Comparison of ENCODE assay signal across 21 cellular contexts in the genomic region with DNA sequence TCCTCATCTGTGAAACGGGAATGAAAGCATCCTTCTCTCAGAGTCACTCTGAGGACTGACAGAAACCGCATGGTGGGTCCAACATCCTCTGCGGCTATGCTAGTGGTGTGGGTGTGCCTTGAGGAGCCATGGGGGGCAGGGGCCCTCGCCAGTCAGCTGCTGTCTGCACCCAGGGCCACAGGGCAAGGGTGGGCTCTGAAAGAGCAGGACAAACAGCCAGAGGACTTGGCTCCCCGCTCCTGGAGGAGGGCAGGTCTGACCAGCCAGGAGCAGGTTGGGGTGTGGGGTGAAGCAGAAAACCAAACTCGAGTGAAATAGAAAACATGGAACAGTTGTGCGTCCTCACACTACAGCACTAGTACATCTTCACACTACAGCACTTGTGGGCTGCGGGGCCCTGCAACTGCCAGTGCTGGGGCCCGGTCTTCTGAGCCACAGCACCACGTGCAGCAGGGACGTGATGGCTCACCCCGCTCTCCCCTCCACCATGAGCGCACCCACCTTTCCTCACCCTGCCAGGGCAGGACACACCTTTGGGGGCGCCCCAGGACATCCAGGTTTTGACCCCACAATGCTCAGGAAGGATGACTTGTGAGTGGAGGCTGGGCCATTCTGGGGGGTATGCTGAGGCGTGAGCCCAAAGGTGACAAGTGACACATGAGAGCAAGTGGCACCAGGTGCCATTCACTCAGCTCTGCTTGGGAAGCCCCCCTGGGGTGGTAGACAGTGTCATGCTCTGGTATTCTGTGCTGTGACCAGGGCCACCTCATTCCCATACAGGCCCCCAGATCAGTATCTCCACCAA.
DNase-seq lines count a peak whose midpoint lies in the region; ATAC-seq, FAIRE-seq and TF ChIP-seq lines count a peak whose summit lies in the region.
"Had no signal": no experiment of that assay in that cellular context is flagged by ENCODE, and none has a peak within 500 bp of the region (broad histone marks: within the 10 kb centered on the region; RNA-seq: fewer than 3 reads in every experiment).

No MANE protein-coding gene starts in this region.

- intact Hi-C loops in left cardiac atrium (cut with DNase I), result no loop called here
- intact Hi-C loops in pancreas (cut with DNase I), result no loop called here
- intact Hi-C loops in upper lobe of right lung (cut with DNase I), result no loop called here

- H2BK12ac ChIP-seq in H9 (ENCODE audit: insufficient read length, low read depth, low read length), result no peak overlapping the region

- H2BK15ac ChIP-seq in H9 (ENCODE audit: low read depth, low read length), result no peak overlapping the region
- no peak overlapping the region for H2BK15ac ChIP-seq in mesendoderm (replicated peaks; ENCODE audit: low read depth)

- H4K91ac ChIP-seq in H9 (ENCODE audit: insufficient read length, low read depth, low read length), result no peak overlapping the region

- H3K23me2 ChIP-seq in H9 (ENCODE audit: insufficient read length, low read depth, low read length, poor library complexity, severe bottlenecking), result no peaks in the 10 kb centered on the region

- no peak overlapping the region for H3T11ph ChIP-seq in H9 (ENCODE audit: low read length)

- no peak overlapping the region for H3K27ac Mint-ChIP-seq in H9
- H3K27ac Mint-ChIP-seq: activated naive CD8-positive, alpha-beta T cell treated with anti-CD3 and anti-CD28 coated beads, Interleukin-2, amount 50 U/mL, for 24 hours; CD8-positive, alpha-beta memory T cell had no signal

- TF ChIP-seq POLR2A in Peyer's patch (IDR thresholded peaks at IDR 0.05), result no peak

- H3K4me3 ChIP-seq in Peyer's patch, result no peak overlapping the region
- H3K4me3 ChIP-seq in pancreas, result no peak overlapping the region
- no peak overlapping the region for H3K4me3 ChIP-seq in mesendoderm (ENCODE audit: low read length)
- no peak overlapping the region for H3K4me3 ChIP-seq in upper lobe of right lung
- H3K4me3 ChIP-seq: body of pancreas, lower lobe of right lung had no signal

- no peaks in the 10 kb centered on the region for H3K36me3 ChIP-seq in Peyer's patch
- no peaks in the 10 kb centered on the region for H3K36me3 ChIP-seq in pancreas
- no peaks in the 10 kb centered on the region for H3K36me3 ChIP-seq in mesendoderm (ENCODE audit: control insufficient read depth, insufficient read depth, low read length)
- no peaks in the 10 kb centered on the region for H3K36me3 ChIP-seq in upper lobe of right lung
- H3K36me3 ChIP-seq: lower lobe of right lung had no signal

- no peaks in the 10 kb centered on the region for H3K27me3 ChIP-seq in H9 (ENCODE audit: insufficient read depth, low read length)
- no peaks in the 10 kb centered on the region for H3K27me3 ChIP-seq in Peyer's patch
- H3K27me3 ChIP-seq in pancreas, result no peaks in the 10 kb centered on the region
- no peaks in the 10 kb centered on the region for H3K27me3 ChIP-seq in mesendoderm (ENCODE audit: insufficient read depth, low read length, poor library complexity)
- H3K27me3 ChIP-seq in upper lobe of right lung, result no peaks in the 10 kb centered on the region
- H3K27me3 ChIP-seq: body of pancreas had no signal

- H3K4me1 Mint-ChIP-seq in H9, result peaks cover 0 to 7% of the 10 kb centered on the region in 2 experiments; a peak in 1 of 4 replicates
- H3K4me1 Mint-ChIP-seq: activated naive CD8-positive, alpha-beta T cell treated with anti-CD3 and anti-CD28 coated beads, Interleukin-2, amount 50 U/mL, for 24 hours; CD8-positive, alpha-beta memory T cell had no signal

- no peak overlapping the region for H2BK20ac ChIP-seq in H9 (ENCODE audit: low read depth, low read length, poor library complexity, severe bottlenecking)

- H3K18ac ChIP-seq in H9 (ENCODE audit: insufficient read length, low read depth, low read length) (no peak overlapping the region), mesendoderm (ENCODE audit: low read length) (no peak overlapping the region)

- H3K23ac ChIP-seq in H9 (ENCODE audit: insufficient read length, low read depth, low read length) (no peak overlapping the region), mesendoderm (ENCODE audit: low read length) (no peak overlapping the region)

- no peaks in the 10 kb centered on the region for H3K4me1 ChIP-seq in H9 (ENCODE audit: insufficient read depth, low read length)
- no peaks in the 10 kb centered on the region for H3K4me1 ChIP-seq in Peyer's patch
- no peaks in the 10 kb centered on the region for H3K4me1 ChIP-seq in pancreas
- no peaks in the 10 kb centered on the region for H3K4me1 ChIP-seq in mesendoderm (ENCODE audit: control insufficient read depth, low read depth, low read length)
- H3K4me1 ChIP-seq in upper lobe of right lung, result no peaks in the 10 kb centered on the region
- H3K4me1 ChIP-seq: body of pancreas, lower lobe of right lung had no signal

- no peak overlapping the region for H3K27ac ChIP-seq in H9 (ENCODE audit: insufficient read length, low read depth, low read length)
- no peak overlapping the region for H3K27ac ChIP-seq in Peyer's patch
- no peak overlapping the region for H3K27ac ChIP-seq in pancreas
- H3K27ac ChIP-seq in mesendoderm (ENCODE audit: low read depth, low read length), result no peak overlapping the region
- H3K27ac ChIP-seq in upper lobe of right lung, result no peak overlapping the region
- H3K27ac ChIP-seq: body of pancreas, lower lobe of right lung had no signal

- no peak overlapping the region for H2BK5ac ChIP-seq in H9 (ENCODE audit: insufficient read length, low read length)
- H2BK5ac ChIP-seq in mesendoderm (ENCODE audit: low read length), result no peak overlapping the region

- no peak overlapping the region for H3K9ac ChIP-seq in H9 (ENCODE audit: extremely low read depth, insufficient read length, low read length)
- H3K9ac ChIP-seq in mesendoderm (ENCODE audit: low read length), result no peak overlapping the region

- FAIRE-seq in pancreas (lab: Jason Lieb, UNC), result no peak
- FAIRE-seq: colon had no signal

- no peak overlapping the region for H2BK120ac ChIP-seq in H9 (ENCODE audit: low read depth, low read length, poor library complexity, severe bottlenecking)
- no peak overlapping the region for H2BK120ac ChIP-seq in mesendoderm (ENCODE audit: low read depth, low read length)

- no peak overlapping the region for H2AK5ac ChIP-seq in H9 (ENCODE audit: insufficient read length, low read length)
- H2AK5ac ChIP-seq in mesendoderm (ENCODE audit: low read length), result no peak overlapping the region

- no peak overlapping the region; the same call in 1 of the 2 replicates for H3K14ac ChIP-seq in H9 (ENCODE audit: insufficient read depth, low read length)

- no peaks in the 10 kb centered on the region; the same call in 1 of the 2 replicates for H3K27me3 Mint-ChIP-seq in H9 (ENCODE audit: low read depth)
- H3K27me3 Mint-ChIP-seq: activated naive CD8-positive, alpha-beta T cell treated with anti-CD3 and anti-CD28 coated beads, Interleukin-2, amount 50 U/mL, for 24 hours had no signal

- H3K4ac ChIP-seq in H9 (ENCODE audit: low read depth, low read length) (no peak overlapping the region), mesendoderm (ENCODE audit: low read depth, low read length) (no peak overlapping the region)

- H3K56ac ChIP-seq in H9 (ENCODE audit: insufficient read length, low read depth, low read length) (no peak overlapping the region), mesendoderm (ENCODE audit: low read length) (no peak overlapping the region)

- ATAC-seq in left cardiac atrium, result no peak
- no peak for ATAC-seq in pancreas
- ATAC-seq in GM21360 (IDR thresholded peaks at IDR 0.05; ENCODE audit: unreplicated experiment), result no peak
- ATAC-seq in upper lobe of right lung, result no peak
- ATAC-seq in GM18861 (IDR thresholded peaks at IDR 0.05; ENCODE audit: unreplicated experiment), result no peak
- ATAC-seq: activated naive CD8-positive, alpha-beta T cell treated with anti-CD3 and anti-CD28 coated beads, Interleukin-2, amount 50 U/mL, for 24 hours; body of pancreas; lower lobe of right lung had no signal

- no CpG with 5 or more reads among the region's 15 CpGs for WGBS in H9 (ENCODE audit: extremely low coverage, insufficient read length, low lambda C conversion rate)
- WGBS in pancreas, 2 donors, result 82 to 90% methylated on average over 15 of the region's 15 CpGs
- WGBS in mesendoderm (ENCODE audit: extremely low coverage, insufficient coverage, low lambda C conversion rate), result no CpG with 5 or more reads among the region's 15 CpGs

- H3K79me2 ChIP-seq in H9 (ENCODE audit: insufficient read depth, low read length), result no peaks in the 10 kb centered on the region
- no peaks in the 10 kb centered on the region for H3K79me2 ChIP-seq in mesendoderm (ENCODE audit: control insufficient read depth, insufficient read depth, low read length)

- H4K8ac ChIP-seq in H9 (replicated peaks; ENCODE audit: insufficient read length, low read depth, low read length) (no peak overlapping the region), mesendoderm (ENCODE audit: low read depth, low read length) (no peak overlapping the region)

- TF ChIP-seq CTCF in H9 (conservative IDR thresholded peaks at IDR 0.05) (no peak), Peyer's patch (IDR thresholded peaks at IDR 0.05) (no peak), pancreas (IDR thresholded peaks at IDR 0.05) (no peak), upper lobe of right lung (IDR thresholded peaks at IDR 0.05) (no peak)

- H4K20me1 ChIP-seq in H9 (ENCODE audit: control insufficient read depth, insufficient read depth, insufficient read length), result peaks cover 2% of the 10 kb centered on the region

- no peaks in the 10 kb centered on the region for H3K79me1 ChIP-seq in H9 (ENCODE audit: insufficient read depth, low read depth, low read length, poor library complexity, severe bottlenecking)
- H3K79me1 ChIP-seq in mesendoderm (ENCODE audit: low read length), result no peaks in the 10 kb centered on the region

- no peak overlapping the region for H4K5ac ChIP-seq in H9 (ENCODE audit: insufficient read length, low read depth, low read length)
- no peak overlapping the region for H4K5ac ChIP-seq in mesendoderm (ENCODE audit: low read length)

- no peak overlapping the region for H2AFZ ChIP-seq in H9 (ENCODE audit: low read length)

- H3K9me3 Mint-ChIP-seq in H9, result no peaks in the 10 kb centered on the region
- H3K9me3 Mint-ChIP-seq: activated naive CD8-positive, alpha-beta T cell treated with anti-CD3 and anti-CD28 coated beads, Interleukin-2, amount 50 U/mL, for 24 hours; CD8-positive, alpha-beta memory T cell had no signal

- peak; percentile 18 for DNase-seq in H9
- peak in 2 of 3 donors; percentile 28 to 39 for DNase-seq in Peyer's patch
- DNase-seq in left cardiac atrium, result peak; percentile 13
- DNase-seq in pancreas, result peak in 4 of 6 donors; percentile 4 to 44 (median 16)
- no peak for DNase-seq in mesendoderm
- no peak for DNase-seq in upper lobe of right lung
- DNase-seq: activated CD4-positive, alpha-beta T cell treated with anti-CD3 and anti-CD28 coated beads for 4 hours; activated naive CD8-positive, alpha-beta T cell treated with anti-CD3 and anti-CD28 coated beads, Interleukin-2, amount 50 U/mL, for 24 hours; DMS53; GF-D8; IMR-90; NCI-H2171 treated with DMSO at 0.1 percent for 48 hours; NCI-H526; occipital lobe; trophoblast cell had no signal

- H3K4me3 Mint-ChIP-seq in H9, result no peak overlapping the region
- H3K4me3 Mint-ChIP-seq: activated naive CD8-positive, alpha-beta T cell treated with anti-CD3 and anti-CD28 coated beads, Interleukin-2, amount 50 U/mL, for 24 hours had no signal

- H3K9me3 ChIP-seq in H9 (ENCODE audit: control insufficient read depth, low read depth, low read length) (no peaks in the 10 kb centered on the region), Peyer's patch (peaks cover 0 to 5% (median 0%) of the 10 kb centered on the region in 4 donors), pancreas (no peaks in the 10 kb centered on the region), upper lobe of right lung (no peaks in the 10 kb centered on the region)
- H3K9me3 ChIP-seq: body of pancreas, lower lobe of right lung had no signal

- no peaks in the 10 kb centered on the region for H3K36me3 Mint-ChIP-seq in H9 (ENCODE audit: insufficient read depth in 1 of 3, low read depth in 3 of 3)
- H3K36me3 Mint-ChIP-seq: CD8-positive, alpha-beta memory T cell had no signal

- H3K4me2 ChIP-seq in H9 (ENCODE audit: insufficient read depth, insufficient read length, low read length) (no peak overlapping the region), mesendoderm (ENCODE audit: low read length) (no peak overlapping the region)

Comparison
In these comparisons a context has a peak if more than half of its experiments do, and no peak if none do; other contexts are left out.
1. DNase-seq: peak in H9 (single experiment), Peyer's patch (2 of 3), left cardiac atrium (single experiment) and pancreas (4 of 6); none in mesendoderm (single experiment) and upper lobe of right lung (single experiment).